ENCODE assay signal across 8 cellular contexts in the genomic region with DNA sequence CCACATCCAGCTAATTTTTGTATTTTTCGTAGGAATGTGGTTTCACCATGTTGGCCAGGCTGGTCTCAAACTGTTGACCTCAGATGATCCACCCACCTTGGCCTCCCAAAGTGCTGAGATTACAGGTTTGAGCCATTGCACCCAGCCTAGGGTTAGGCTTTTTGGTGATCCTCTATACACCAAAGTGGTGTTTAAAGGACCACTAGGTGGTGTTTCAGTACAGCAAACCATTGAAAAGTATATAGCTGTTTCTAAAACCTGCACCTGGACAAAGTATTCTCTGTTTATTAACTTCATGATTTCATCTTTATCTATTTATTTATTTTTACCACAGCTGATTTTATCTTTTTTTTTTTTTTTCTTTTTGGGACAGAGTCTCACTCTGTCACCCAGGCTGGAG.
DNase-seq lines count a peak whose midpoint lies in the region; TF ChIP-seq lines count a peak whose summit lies in the region.

No MANE protein-coding gene starts in this region.

- H3K79me2 ChIP-seq in OCI-LY1 (ENCODE audit: insufficient read depth, low read length) (no peaks in the 10 kb centered on the region), fibroblast of lung (ENCODE audit: control insufficient read depth, insufficient read depth, low read length) (no peaks in the 10 kb centered on the region)

- no peak overlapping the region for H3K4me2 ChIP-seq in OCI-LY1 (ENCODE audit: low read length)
- no peak overlapping the region for H3K4me2 ChIP-seq in fibroblast of lung (ENCODE audit: extremely low read depth, insufficient read depth, low read length)

- in situ Hi-C loops in GM13976 (cut with MboI; ENCODE audit: low sequenced_read_pairs, unreplicated experiment) = no loop called here

- H3K36me3 ChIP-seq in OCI-LY1 (ENCODE audit: insufficient read depth, low read length) = no peaks in the 10 kb centered on the region
- H3K36me3 ChIP-seq in fibroblast of lung (ENCODE audit: control insufficient read depth, insufficient read depth, low read length) = no peaks in the 10 kb centered on the region
- H3K36me3 ChIP-seq in effector memory CD4-positive, alpha-beta T cell (ENCODE audit: control insufficient read depth, insufficient read depth, low read length) = peaks cover 4% of the 10 kb centered on the region

- H3K27ac ChIP-seq in OCI-LY1 (ENCODE audit: low read depth, low read length, poor library complexity, severe bottlenecking) (no peak overlapping the region), fibroblast of lung (ENCODE audit: insufficient read depth, low read length) (no peak overlapping the region)
- no peak overlapping the region for H3K27ac ChIP-seq in effector memory CD4-positive, alpha-beta T cell (ENCODE audit: insufficient read depth, low read length, poor library complexity, severe bottlenecking)

- no peak overlapping the region for H3K9ac ChIP-seq in OCI-LY1 (ENCODE audit: low read length)
- H3K9ac ChIP-seq in fibroblast of lung (ENCODE audit: insufficient read depth, low read length) = no peak overlapping the region

- no peaks in the 10 kb centered on the region for H3K9me3 ChIP-seq in OCI-LY1 (ENCODE audit: low read length)
- H3K9me3 ChIP-seq in fibroblast of lung (ENCODE audit: control insufficient read depth, insufficient read depth, low read depth, low read length) = no peaks in the 10 kb centered on the region
- no peaks in the 10 kb centered on the region for H3K9me3 ChIP-seq in effector memory CD4-positive, alpha-beta T cell (ENCODE audit: control insufficient read depth, low read length)

- H3K27me3 ChIP-seq in OCI-LY1 (ENCODE audit: insufficient read depth, low read length) = no peaks in the 10 kb centered on the region
- no peaks in the 10 kb centered on the region for H3K27me3 ChIP-seq in fibroblast of lung (ENCODE audit: control insufficient read depth, insufficient read depth, low read length)
- H3K27me3 ChIP-seq in effector memory CD4-positive, alpha-beta T cell (replicated peaks; ENCODE audit: control insufficient read depth, insufficient read depth, low read length, poor library complexity, severe bottlenecking) = no peaks in the 10 kb centered on the region

- H3K9me2 ChIP-seq in OCI-LY1 (ENCODE audit: low read depth, low read length) = no peaks in the 10 kb centered on the region

- H3F3A ChIP-seq in OCI-LY1 (ENCODE audit: insufficient read depth, low read length) = no peaks in the 10 kb centered on the region

- no peak overlapping the region for H3K4me3 ChIP-seq in OCI-LY1 (ENCODE audit: low read depth, low read length, poor library complexity, severe bottlenecking)
- H3K4me3 ChIP-seq in fibroblast of lung (replicated peaks in 1 of 4; ENCODE audit: control extremely low read depth in 1 of 4, insufficient read depth in 1 of 4, low read depth in 3 of 4, low read length in 4 of 4) = no peak overlapping the region
- no peak overlapping the region for H3K4me3 ChIP-seq in effector memory CD4-positive, alpha-beta T cell (ENCODE audit: insufficient read depth, low read depth, low read length, poor library complexity, severe bottlenecking)

- H4K20me1 ChIP-seq in OCI-LY1 (ENCODE audit: insufficient read depth, low read length) = no peaks in the 10 kb centered on the region
- H4K20me1 ChIP-seq in fibroblast of lung (ENCODE audit: control insufficient read depth, extremely low read depth, insufficient read depth, low read length) = peaks cover under 1% of the 10 kb centered on the region

- no peak overlapping the region for H2AFZ ChIP-seq in OCI-LY1 (ENCODE audit: low read length)
- H2AFZ ChIP-seq in fibroblast of lung (ENCODE audit: low read length) = no peak overlapping the region

- TF ChIP-seq CTCF in GM13976 (IDR thresholded peaks at IDR 0.05; ENCODE audit: borderline replicate concordance, control extremely low read depth, extremely low read depth, insufficient read depth, missing control alignments) (peak; percentile 30), OCI-LY1 (IDR thresholded peaks at IDR 0.05; ENCODE audit: low read length) (peak; percentile 39; the same call in 1 of the 2 replicates), fibroblast of lung (conservative IDR thresholded peaks at IDR 0.05 in 1 of 2, IDR thresholded peaks at IDR 0.05 in 1 of 2; ENCODE audit: low read depth in 1 of 2, low read length in 2 of 2) (peak; percentile 7 to 28)

- H3K4me1 ChIP-seq in OCI-LY1 (ENCODE audit: insufficient read depth, low read length, severe bottlenecking) (peaks cover 4% of the 10 kb centered on the region), fibroblast of lung (ENCODE audit: control insufficient read depth, extremely low read depth, insufficient read depth, low read length) (no peaks in the 10 kb centered on the region)
- H3K4me1 ChIP-seq in effector memory CD4-positive, alpha-beta T cell (ENCODE audit: control insufficient read depth, insufficient read depth, low read length, poor library complexity, severe bottlenecking) = no peaks in the 10 kb centered on the region

- DNase-seq in AG08395 (ENCODE audit: low spot score) (peak; percentile 11), GM13976 (ENCODE audit: low spot score) (peak; percentile 40), fibroblast of lung (ENCODE audit: low read depth in 2 of 2) (peak in 1 of 2 donors; percentile 8), nucleus accumbens (lab: John Stamatoyannopoulos, UW) (no peak), NCI-H187 treated with DMSO at 0.1 percent for 48 hours (lab: John Stamatoyannopoulos, UW) (no peak)
- DNase-seq in activated CD4-positive, alpha-beta T cell treated with anti-CD3 and anti-CD28 coated beads, Interleukin-2, amount 50 U/mL, for 48 hours = no peak
- DNase-seq in effector memory CD4-positive, alpha-beta T cell = no peak

Comparison
In these comparisons a context has a peak if more than half of its experiments do, and no peak if none do; other contexts are left out.
1. DNase-seq: peak in AG08395 (single experiment) and GM13976 (single experiment); none in nucleus accumbens (0 of 56), activated CD4-positive, alpha-beta T cell treated with anti-CD3 and anti-CD28 coated beads, Interleukin-2, amount 50 U/mL, for 48 hours (0 of 2), effector memory CD4-positive, alpha-beta T cell (0 of 3) and NCI-H187 treated with DMSO at 0.1 percent for 48 hours (single experiment).
2. Peak in every context shown above with its lines, with median percentiles within 50 percentile points of each other: CTCF ChIP-seq.